In the genomic region with DNA sequence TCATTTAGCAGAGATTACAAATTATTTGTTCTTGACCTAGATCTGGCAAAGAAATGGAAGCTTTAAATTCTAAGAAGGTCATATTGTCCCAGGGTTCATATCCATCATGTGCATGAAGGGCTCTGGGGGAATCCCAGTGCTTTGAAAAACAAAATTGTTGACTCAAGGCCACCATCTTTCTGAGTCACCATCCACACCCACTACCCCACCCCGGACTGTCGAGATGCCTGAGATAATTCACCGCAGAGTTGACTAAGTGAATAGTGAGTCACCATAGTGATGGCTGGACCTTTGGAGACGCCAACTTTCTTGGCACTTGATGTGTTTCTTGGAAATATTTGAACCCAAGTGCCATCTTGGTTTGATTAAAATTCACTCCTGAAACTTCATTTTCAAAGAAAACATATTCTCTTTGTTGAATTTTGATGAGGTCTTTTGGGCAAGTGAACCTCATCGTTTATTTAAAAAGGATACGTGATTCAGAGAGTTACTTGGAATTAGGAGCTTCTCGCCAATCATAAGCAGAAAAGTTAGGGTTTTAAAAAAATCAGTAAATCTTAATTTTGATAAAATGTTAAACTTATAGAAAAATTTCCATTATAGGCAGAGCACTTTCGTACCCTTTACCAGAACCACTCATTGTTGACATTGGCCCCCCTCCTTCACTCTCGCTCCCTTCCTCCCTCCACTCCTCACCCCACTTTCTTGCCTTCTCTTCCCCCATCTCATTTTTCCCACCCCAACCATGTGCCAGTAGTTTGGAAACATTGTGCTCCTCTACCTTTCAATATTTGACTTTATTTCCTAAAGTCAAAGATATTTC, we compare ENCODE assay signal across 8 cellular contexts. TPM values are rescaled to one million over a fixed set of nuclear protein-coding genes. Genes with fewer than 3 reads are reported as not detected.
DNase-seq lines count a peak whose midpoint lies in the region; ATAC-seq, FAIRE-seq and TF ChIP-seq lines count a peak whose summit lies in the region.
"Not testable (repeated sequence)": the region's sequence is repeated elsewhere in the genome, so short reads cannot be mapped to it uniquely, and the experiment has no call there.

No MANE protein-coding gene starts in this region.

- H3K27me3 ChIP-seq in PC-3 (ENCODE audit: low read length): not testable (repeated sequence)

- H3K9me2 ChIP-seq in PC-3 (replicated peaks; ENCODE audit: low read length): not testable (repeated sequence)

- H3K27ac Mint-ChIP-seq in activated naive CD4-positive, alpha-beta T cell treated with anti-CD3 and anti-CD28 coated beads for 36 hours: not testable (repeated sequence)

- not testable (repeated sequence) for TF ChIP-seq CTCF in A549 (IDR thresholded peaks at IDR 0.05); PC-3 (conservative IDR thresholded peaks at IDR 0.05; ENCODE audit: low read depth, low read length); epithelial cell of esophagus (IDR thresholded peaks at IDR 0.05; ENCODE audit: insufficient read depth, low read depth, low read length, missing control alignments)

- peaks cover 33% of the 10 kb centered on the region for H3K27me3 Mint-ChIP-seq in activated naive CD4-positive, alpha-beta T cell treated with anti-CD3 and anti-CD28 coated beads for 36 hours (ENCODE audit: low read depth)

- CTCF ChIA-PET in A549 (lab: Yijun Ruan, JAX): interaction anchor here (0.6 to 1.9 kb wide), 2 partner anchors 11 to 166 kb away, joined by 5 to 8 read pairs; no protein-coding TSS in a partner anchor
- CTCF ChIA-PET in PC-3 (lab: Charles Lee); activated naive CD4-positive, alpha-beta T cell treated with anti-CD3 and anti-CD28 coated beads for 36 hours (lab: Charles Lee): not testable (repeated sequence)

- peak; percentile 92 to 97 for DNase-seq in A549 (ENCODE audit: low read depth in 1 of 2, low spot score in 1 of 2)
- peak; percentile 49 for DNase-seq in GOT3 (lab: John Stamatoyannopoulos, UW)
- peak; percentile 94 for DNase-seq in PC-3
- peak; percentile 86 for DNase-seq in activated CD4-positive, alpha-beta T cell treated with anti-CD3 and anti-CD28 coated beads for 48 hours
- DNase-seq in activated naive CD4-positive, alpha-beta T cell treated with anti-CD3 and anti-CD28 coated beads for 36 hours: peak; percentile 54
- DNase-seq in epithelial cell of esophagus (ENCODE audit: low read depth): peak; percentile 97
- peak; percentile 95 for DNase-seq in myocyte (ENCODE audit: low read depth)
- peak in 2 of 3 experiments; percentile 54 to 73 for DNase-seq in stimulated activated CD4-positive, alpha-beta T cell treated with anti-CD3 and anti-CD28 coated beads, TNF-alpha, amount 100 ng/mL, for 24 hours (ENCODE audit: low read depth in 3 of 3)

- not testable (repeated sequence) for H2AFZ ChIP-seq in PC-3 (ENCODE audit: low read length)

- peaks cover 16% of the 10 kb centered on the region; the same call in 2 of the 3 replicates for H3K9me3 ChIP-seq in A549
- H3K9me3 ChIP-seq in PC-3 (ENCODE audit: low read length): not testable (repeated sequence)

- TF ChIP-seq RAD21 in A549 (conservative IDR thresholded peaks at IDR 0.05 in 1 of 2, IDR thresholded peaks at IDR 0.05 in 1 of 2): not testable (repeated sequence)

- H4K20me1 ChIP-seq in PC-3 (ENCODE audit: low read length): not testable (repeated sequence)

- intact Hi-C loops in PC-3 (cut with micrococcal nuclease); activated naive CD4-positive, alpha-beta T cell treated with anti-CD3 and anti-CD28 coated beads for 36 hours (cut with micrococcal nuclease): not testable (repeated sequence)

- TF ChIP-seq POLR2A in A549 (IDR thresholded peaks at IDR 0.05; ENCODE audit: low read length): not testable (repeated sequence)

- not testable (repeated sequence) for H3K79me2 ChIP-seq in PC-3 (ENCODE audit: low read length)

- POLR2A ChIA-PET in A549 (lab: Yijun Ruan, JAX); PC-3 (lab: Charles Lee; ENCODE audit: unreplicated experiment): not testable (repeated sequence)

- H3K4me1 Mint-ChIP-seq in activated naive CD4-positive, alpha-beta T cell treated with anti-CD3 and anti-CD28 coated beads for 36 hours (ENCODE audit: low read depth): not testable (repeated sequence)

- peak overlapping the region; percentile 51 for H3K9ac ChIP-seq in PC-3 (ENCODE audit: low read length)

- H3K36me3 Mint-ChIP-seq in activated naive CD4-positive, alpha-beta T cell treated with anti-CD3 and anti-CD28 coated beads for 36 hours (ENCODE audit: low read depth): not testable (repeated sequence)

- not testable (repeated sequence) for H3K36me3 ChIP-seq in PC-3 (ENCODE audit: low read depth, low read length)

- H3K4me3 ChIP-seq in A549; PC-3 (ENCODE audit: low read length); epithelial cell of esophagus (ENCODE audit: low read length): not testable (repeated sequence)

- H3K4me2 ChIP-seq in A549 (peak overlapping the region; percentile 45), PC-3 (ENCODE audit: low read length) (peak overlapping the region; percentile 34; the same call in 1 of the 2 replicates)

- not testable (repeated sequence) for H3K9me3 Mint-ChIP-seq in activated naive CD4-positive, alpha-beta T cell treated with anti-CD3 and anti-CD28 coated beads for 36 hours

- BruUV-seq in PC-3 (replicated peaks; lab: Mats Ljungman, UMichigan): not testable (repeated sequence)

- peaks cover 14% of the 10 kb centered on the region for H3K4me1 ChIP-seq in A549
- peaks cover 13% of the 10 kb centered on the region for H3K4me1 ChIP-seq in PC-3 (ENCODE audit: insufficient read depth, low read length)

- peak; percentile 57 to 70; a peak in 2 of 5 replicates for TF ChIP-seq EP300 in A549 (IDR thresholded peaks at IDR 0.05)

- ATAC-seq in A549 (peak; percentile 98), PC-3 (peak; percentile 99)

- peak overlapping the region; percentile 59 to 77; a peak in 5 of 6 replicates for H3K27ac ChIP-seq in A549
- peak overlapping the region; percentile 89 for H3K27ac ChIP-seq in PC-3 (ENCODE audit: low read length)

- FAIRE-seq in A549 (lab: Jason Lieb, UNC): peak; percentile 96

- 44% methylated on average over 9 of the region's 9 CpGs for WGBS in A549 (ENCODE audit: missing lambda C conversion rate)

- H3K4me3 Mint-ChIP-seq in activated naive CD4-positive, alpha-beta T cell treated with anti-CD3 and anti-CD28 coated beads for 36 hours: not testable (repeated sequence)

- H3F3A ChIP-seq in PC-3 (ENCODE audit: low read length, unreplicated experiment): not testable (repeated sequence)

TF ChIP-seq in A549, 52 proteins besides CTCF, POLR2A, EP300 and RAD21:
- TF ChIP-seq, protein P1, sequence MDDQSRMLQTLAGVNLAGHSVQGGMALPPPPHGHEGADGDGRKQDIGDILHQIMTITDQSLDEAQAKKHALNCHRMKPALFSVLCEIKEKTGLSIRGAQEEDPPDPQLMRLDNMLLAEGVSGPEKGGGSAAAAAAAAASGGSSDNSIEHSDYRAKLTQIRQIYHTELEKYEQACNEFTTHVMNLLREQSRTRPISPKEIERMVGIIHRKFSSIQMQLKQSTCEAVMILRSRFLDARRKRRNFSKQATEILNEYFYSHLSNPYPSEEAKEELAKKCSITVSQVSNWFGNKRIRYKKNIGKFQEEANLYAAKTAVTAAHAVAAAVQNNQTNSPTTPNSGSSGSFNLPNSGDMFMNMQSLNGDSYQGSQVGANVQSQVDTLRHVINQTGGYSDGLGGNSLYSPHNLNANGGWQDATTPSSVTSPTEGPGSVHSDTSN (IDR thresholded peaks at IDR 0.05): peak; percentile 62; the same call in 1 of the 2 replicates
- TF ChIP-seq, protein P2, sequence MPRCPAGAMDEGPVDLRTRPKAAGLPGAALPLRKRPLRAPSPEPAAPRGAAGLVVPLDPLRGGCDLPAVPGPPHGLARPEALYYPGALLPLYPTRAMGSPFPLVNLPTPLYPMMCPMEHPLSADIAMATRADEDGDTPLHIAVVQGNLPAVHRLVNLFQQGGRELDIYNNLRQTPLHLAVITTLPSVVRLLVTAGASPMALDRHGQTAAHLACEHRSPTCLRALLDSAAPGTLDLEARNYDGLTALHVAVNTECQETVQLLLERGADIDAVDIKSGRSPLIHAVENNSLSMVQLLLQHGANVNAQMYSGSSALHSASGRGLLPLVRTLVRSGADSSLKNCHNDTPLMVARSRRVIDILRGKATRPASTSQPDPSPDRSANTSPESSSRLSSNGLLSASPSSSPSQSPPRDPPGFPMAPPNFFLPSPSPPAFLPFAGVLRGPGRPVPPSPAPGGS (IDR thresholded peaks at IDR 0.05): 0 out of 3 replicates have a peak, but pooled peaks have one; percentile 66
- peak; percentile 68 to 77; a peak in 3 of 5 replicates for TF ChIP-seq JUN (IDR thresholded peaks at IDR 0.05)
- TF ChIP-seq, protein P3, sequence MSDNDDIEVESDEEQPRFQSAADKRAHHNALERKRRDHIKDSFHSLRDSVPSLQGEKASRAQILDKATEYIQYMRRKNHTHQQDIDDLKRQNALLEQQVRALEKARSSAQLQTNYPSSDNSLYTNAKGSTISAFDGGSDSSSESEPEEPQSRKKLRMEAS (IDR thresholded peaks at IDR 0.05): peak; percentile 65
- peak in 1 of 2 experiments; percentile 57; a peak in 2 of 4 replicates for TF ChIP-seq CEBPB (IDR thresholded peaks at IDR 0.05)
- TF ChIP-seq GATA3 (IDR thresholded peaks at IDR 0.05; ENCODE audit: borderline replicate concordance): peak; percentile 97
- TF ChIP-seq JUNB (IDR thresholded peaks at IDR 0.05): peak; percentile 89
- TF ChIP-seq HOXB5 (CRISPR knock-in tag; IDR thresholded peaks at IDR 0.05): peak; percentile 81; the same call in 1 of the 2 replicates
- TF ChIP-seq FOXS1 (CRISPR knock-in tag; IDR thresholded peaks at IDR 0.05): 0 out of 2 replicates have a peak, but pooled peaks have one; percentile 5
- TF ChIP-seq EHMT2 (IDR thresholded peaks at IDR 0.05; ENCODE audit: low read depth): peak; percentile 68
- TF ChIP-seq FOSL2 (IDR thresholded peaks at IDR 0.05): peak; percentile 93
- peak; percentile 99 for TF ChIP-seq FOSL2 (CRISPR knock-in tag; IDR thresholded peaks at IDR 0.05)

RNA-seq across cellular contexts. Expression of gene LYZL2, which starts 53.0 kb away (rescaled TPM):
- polyA plus RNA-seq in A549 (2011; rRNA removed) (not detected in 2 replicates), A549 (2017; fragmentation: RNase III; extraction: RNeasy Plus Mini Kit Qiagen cat#74134 plus additional on column Dnase treatment) (not detected in 3 replicates)
- not detected in 2 replicates for polyA plus RNA-seq in A549 (2012; cell fraction: cytosol; rRNA removed)
- polyA plus RNA-seq in A549 (2012; cell fraction: nucleus; rRNA removed): not detected in 2 replicates
- polyA minus RNA-seq in A549 (2011; rRNA and poly(A)+ RNA removed): not detected in 2 replicates
- total RNA-seq in PC-3 (2014; rRNA removed) (not detected in 2 replicates), myocyte (not detected in 2 replicates)
- total RNA-seq in activated naive CD4-positive, alpha-beta T cell treated with anti-CD3 and anti-CD28 coated beads for 36 hours: not detected
- not detected for polyA plus RNA-seq in myocyte (2012)
